In genomic region chr9:112120471-112120925, GRCh38 we compare ENCODE assay signal across 1 cellular context.
TF ChIP-seq lines count a peak whose summit lies in the region.

No MANE protein-coding gene starts in this region.

TF ChIP-seq in GM23338, 12 proteins besides CTCF, POLR2A, EP300 and RAD21 (continued from another document):
- TF ChIP-seq ZNF462 (CRISPR knock-in tag; IDR thresholded peaks at IDR 0.05) (no peak), REST (IDR thresholded peaks at IDR 0.05; ENCODE audit: unreplicated experiment) (no peak), ZNF114 (CRISPR knock-in tag; IDR thresholded peaks at IDR 0.05) (no peak), EZH2 (IDR thresholded peaks at IDR 0.05; ENCODE audit: low read depth, unreplicated experiment) (no peak), EZH2phosphoT487 (IDR thresholded peaks at IDR 0.05; ENCODE audit: unreplicated experiment) (no peak), POLR2AphosphoS5 (IDR thresholded peaks at IDR 0.05; ENCODE audit: low read depth) (no peak), JUNB (IDR thresholded peaks at IDR 0.05; ENCODE audit: unreplicated experiment) (no peak)
TF ChIP-seq in GM23338: peak in this region for 0.
